In genomic region chr16:71542377-71542776, GRCh38 we compare ENCODE assay signal across 8 cellular contexts. TPM values are rescaled to one million over a fixed set of nuclear protein-coding genes. Genes with fewer than 3 reads are reported as not detected.
A peak's percentile ranks its signal among the peaks of the same experiment; 100 is the strongest.
DNase-seq lines count a peak whose midpoint lies in the region; ATAC-seq and TF ChIP-seq lines count a peak whose summit lies in the region.

No MANE protein-coding gene starts in this region.

- no peaks in the 10 kb centered on the region for H3K9me3 ChIP-seq in SU-DHL-6 (ENCODE audit: insufficient read depth, low read length)

- peak; percentile 68 for ATAC-seq in HG03342 (IDR thresholded peaks at IDR 0.05; ENCODE audit: unreplicated experiment)
- peak; percentile 83 for ATAC-seq in left lobe of liver

- H3K4me3 ChIP-seq in SU-DHL-6 (ENCODE audit: insufficient read depth, low read length, poor library complexity, severe bottlenecking), result no peak overlapping the region

- no peak overlapping the region for H3K27ac ChIP-seq in SU-DHL-6 (ENCODE audit: low read depth, low read length)

- no peaks in the 10 kb centered on the region for H3K27me3 ChIP-seq in SU-DHL-6 (ENCODE audit: low read length)

- H3K4me2 ChIP-seq in SU-DHL-6 (ENCODE audit: low read depth, low read length, poor library complexity, severe bottlenecking), result no peak overlapping the region

- no peak overlapping the region for H3K9ac ChIP-seq in SU-DHL-6 (ENCODE audit: low read length)

- H2AFZ ChIP-seq in SU-DHL-6 (ENCODE audit: low read depth, low read length, severe bottlenecking), result peak overlapping the region; percentile 40

- H3K27me3 Mint-ChIP-seq in activated naive CD8-positive, alpha-beta T cell treated with anti-CD3 and anti-CD28 coated beads for 36 hours, result peaks cover 8% of the 10 kb centered on the region

- TF ChIP-seq CTCF in SU-DHL-6 (IDR thresholded peaks at IDR 0.05; ENCODE audit: insufficient read depth, low read length, poor library complexity, severe bottlenecking), result peak; percentile 83

- peaks cover 4% of the 10 kb centered on the region for H3K4me1 Mint-ChIP-seq in activated naive CD8-positive, alpha-beta T cell treated with anti-CD3 and anti-CD28 coated beads for 36 hours

- DNase-seq in NCI-H446 (lab: John Stamatoyannopoulos, UW) (peak; percentile 1 to 9), NCI-H446 treated with DMSO at 0.1 percent for 48 hours (lab: John Stamatoyannopoulos, UW) (no peak), left lobe of liver (ENCODE audit: low spot score) (peak; percentile 52), A172 (ENCODE audit: low spot score) (no peak)
- peak; percentile 55 for DNase-seq in activated naive CD8-positive, alpha-beta T cell treated with anti-CD3 and anti-CD28 coated beads for 36 hours
- peak; percentile 18 for DNase-seq in stimulated activated CD8-positive, alpha-beta memory T cell treated with anti-CD3 and anti-CD28 coated beads, Interleukin-7, amount 100 ng/mL, for 24 hours (ENCODE audit: low read depth)

- no peaks in the 10 kb centered on the region for H3K79me2 ChIP-seq in SU-DHL-6 (ENCODE audit: insufficient read depth, low read length)

- no peaks in the 10 kb centered on the region for H3K9me3 Mint-ChIP-seq in activated naive CD8-positive, alpha-beta T cell treated with anti-CD3 and anti-CD28 coated beads for 36 hours

- no peaks in the 10 kb centered on the region for H3K36me3 Mint-ChIP-seq in activated naive CD8-positive, alpha-beta T cell treated with anti-CD3 and anti-CD28 coated beads for 36 hours

- H4K20me1 ChIP-seq in SU-DHL-6 (ENCODE audit: low read depth, low read length), result no peaks in the 10 kb centered on the region

- no peak overlapping the region for H3K27ac Mint-ChIP-seq in activated naive CD8-positive, alpha-beta T cell treated with anti-CD3 and anti-CD28 coated beads for 36 hours

- no peaks in the 10 kb centered on the region for H3K36me3 ChIP-seq in SU-DHL-6 (ENCODE audit: low read length)

- H3K9me2 ChIP-seq in SU-DHL-6 (replicated peaks; ENCODE audit: insufficient read depth, low read length), result no peaks in the 10 kb centered on the region

- no peak overlapping the region for H3K4me3 Mint-ChIP-seq in activated naive CD8-positive, alpha-beta T cell treated with anti-CD3 and anti-CD28 coated beads for 36 hours

- H3F3A ChIP-seq in SU-DHL-6 (ENCODE audit: insufficient read depth), result no peaks in the 10 kb centered on the region

RNA-seq across cellular contexts. Expression of gene CHST4, which starts 16.2 kb away (rescaled TPM):
- total RNA-seq in activated naive CD8-positive, alpha-beta T cell treated with anti-CD3 and anti-CD28 coated beads for 36 hours, result under 1 TPM in 1 of 2 experiments, not detected in 1; 0.19 TPM
- total RNA-seq in left lobe of liver, result 3.9 TPM
- 0.55 and 0.60 TPM in 2 replicates for total RNA-seq in A172 (2014; rRNA removed; shearing (Covaris generic))

RNA-seq across cellular contexts. Expression of gene TAT, which starts 34.5 kb away (rescaled TPM):
- not detected for total RNA-seq in activated naive CD8-positive, alpha-beta T cell treated with anti-CD3 and anti-CD28 coated beads for 36 hours
- total RNA-seq in left lobe of liver, result 2,689 TPM
- not detected in 2 replicates for total RNA-seq in A172 (2014; rRNA removed; shearing (Covaris generic))

RNA-seq across cellular contexts. Expression of gene ZNF19, which starts 53.3 kb away (rescaled TPM):
- total RNA-seq in activated naive CD8-positive, alpha-beta T cell treated with anti-CD3 and anti-CD28 coated beads for 36 hours, result 1 to 10 TPM; 3.0 to 3.6 TPM
- total RNA-seq in left lobe of liver, result 3.8 TPM
- 2.1 and 5.8 TPM in 2 replicates for total RNA-seq in A172 (2014; rRNA removed; shearing (Covaris generic))

Comparison
In these comparisons a context has a peak if more than half of its experiments do, and no peak if none do; other contexts are left out.
1. DNase-seq: peak in NCI-H446 (2 of 2), activated naive CD8-positive, alpha-beta T cell treated with anti-CD3 and anti-CD28 coated beads for 36 hours (single experiment), left lobe of liver (single experiment) and stimulated activated CD8-positive, alpha-beta memory T cell treated with anti-CD3 and anti-CD28 coated beads, Interleukin-7, amount 100 ng/mL, for 24 hours (single experiment); none in NCI-H446 treated with DMSO at 0.1 percent for 48 hours (single experiment) and A172 (single experiment).
2. RNA of gene TAT, which starts 34.5 kb away (total RNA-seq): 2,689 TPM in left lobe of liver (single experiment); not detected in activated naive CD8-positive, alpha-beta T cell treated with anti-CD3 and anti-CD28 coated beads for 36 hours and not detected in A172; every median in the first group is over 1,000 times any median in the second.